Comparison of ENCODE assay signal across 8 cellular contexts in genomic region chr12:16350682-16351081, GRCh38. TPM values are rescaled to one million over a fixed set of nuclear protein-coding genes. Genes with fewer than 3 reads are reported as not detected.
DNase-seq lines count a peak whose midpoint lies in the region; ATAC-seq and TF ChIP-seq lines count a peak whose summit lies in the region.

No MANE protein-coding gene starts in this region.

- peak; percentile 88 for DNase-seq in Daoy (ENCODE audit: low read depth)
- DNase-seq in MV-4-11 (lab: John Stamatoyannopoulos, UW) = peak; percentile 62
- DNase-seq in epithelial cell of esophagus (ENCODE audit: low read depth) = peak; percentile 99
- no peak for DNase-seq in omental fat pad (ENCODE audit: low spot score)
- DNase-seq in stimulated activated CD4-positive, alpha-beta T cell treated with anti-CD3 and anti-CD28 coated beads, Interleukin-2, amount 100 ng/mL, for 24 hours = no peak

- TF ChIP-seq CTCF in epithelial cell of esophagus (IDR thresholded peaks at IDR 0.05; ENCODE audit: insufficient read depth, low read depth, low read length, missing control alignments) (no peak), omental fat pad (IDR thresholded peaks at IDR 0.05) (no peak)

- H3K4me3 ChIP-seq in epithelial cell of esophagus (ENCODE audit: low read length) = peak overlapping the region; percentile 41

- ATAC-seq in omental fat pad (ENCODE audit: low FRiP score) (peak; percentile 85), HG02571 (IDR thresholded peaks at IDR 0.05; ENCODE audit: unreplicated experiment) (no peak), HG02884 (IDR thresholded peaks at IDR 0.05; ENCODE audit: unreplicated experiment) (no peak), GM21528 (IDR thresholded peaks at IDR 0.05; ENCODE audit: low FRiP score, unreplicated experiment) (no peak)

RNA-seq across cellular contexts. Expression of gene MGST1, which starts 3.2 kb away (rescaled TPM):
- 44.5 and 56.7 TPM in 2 replicates for total RNA-seq in Daoy (2014; rRNA removed; shearing (Covaris generic))
- 1,000 to 10,000 TPM in 1 of 4 donors, 100 to 1,000 TPM in 3; 384 to 1,725 (median 624) TPM for total RNA-seq in omental fat pad

Comparison
In these comparisons a context has a peak if more than half of its experiments do, and no peak if none do; other contexts are left out.
1. DNase-seq: peak in Daoy (single experiment), MV-4-11 (single experiment) and epithelial cell of esophagus (single experiment); none in omental fat pad (single experiment) and stimulated activated CD4-positive, alpha-beta T cell treated with anti-CD3 and anti-CD28 coated beads, Interleukin-2, amount 100 ng/mL, for 24 hours (0 of 2).